ENCODE assay signal across 9 cellular contexts in genomic region chr16:3509470-3509928, GRCh38. TPM values are rescaled to one million over a fixed set of nuclear protein-coding genes. Genes with fewer than 3 reads are reported as not detected.
DNase-seq lines count a peak whose midpoint lies in the region; ATAC-seq and TF ChIP-seq lines count a peak whose summit lies in the region.
"Had no signal": no experiment of that assay in that cellular context is flagged by ENCODE, and none has a peak within 500 bp of the region (broad histone marks: within the 10 kb centered on the region; RNA-seq: fewer than 3 reads in every experiment).

No MANE protein-coding gene starts in this region.

- TF ChIP-seq CTCF in MM.1S (IDR thresholded peaks at IDR 0.05; ENCODE audit: low read length), result no peak
- no peak for TF ChIP-seq CTCF in mucosa of descending colon (IDR thresholded peaks at IDR 0.05)

- no peaks in the 10 kb centered on the region for H3K9me2 ChIP-seq in MM.1S (replicated peaks; ENCODE audit: insufficient read depth, low read length)

- H3K79me2 ChIP-seq in MM.1S (ENCODE audit: low read length), result no peaks in the 10 kb centered on the region

- H3K4me1 ChIP-seq in BLaER1 (peaks cover 25% of the 10 kb centered on the region), MM.1S (ENCODE audit: low read length) (peaks cover 31% of the 10 kb centered on the region), mucosa of descending colon (ENCODE audit: low read depth) (no peaks in the 10 kb centered on the region)

- H3K9me3 ChIP-seq in BLaER1 (no peaks in the 10 kb centered on the region), MM.1S (replicated peaks; ENCODE audit: insufficient read depth, low read length) (no peaks in the 10 kb centered on the region), mucosa of descending colon (no peaks in the 10 kb centered on the region)
- H3K9me3 ChIP-seq: ovary had no signal

- H4K20me1 ChIP-seq in BLaER1 (no peaks in the 10 kb centered on the region), MM.1S (ENCODE audit: insufficient read depth, low read length) (no peaks in the 10 kb centered on the region)

- H3K9ac ChIP-seq in BLaER1 (0 out of 2 replicates have a peak overlapping the region, but pooled peaks have one; percentile 10), MM.1S (ENCODE audit: low read length) (no peak overlapping the region)

- intact Hi-C loops in mucosa of descending colon (cut with DNase I, micrococcal nuclease), result no loop called here

- H3K36me3 ChIP-seq in BLaER1 (peaks cover 88% of the 10 kb centered on the region), MM.1S (replicated peaks; ENCODE audit: insufficient read depth, low read length) (no peaks in the 10 kb centered on the region), mucosa of descending colon (ENCODE audit: low read depth) (no peaks in the 10 kb centered on the region), H7 (replicated peaks; ENCODE audit: control insufficient read depth, insufficient read depth, low read length) (peaks cover 3% of the 10 kb centered on the region)
- H3K36me3 ChIP-seq: ovary had no signal

- H3K4me3 ChIP-seq in BLaER1 (no peak overlapping the region), MM.1S (ENCODE audit: low read length) (no peak overlapping the region), mucosa of descending colon (no peak overlapping the region), H7 (ENCODE audit: insufficient read depth, low read depth, low read length) (no peak overlapping the region)
- H3K4me3 ChIP-seq: ovary had no signal

- ATAC-seq in mucosa of descending colon, result peak; percentile 83
- no peak for ATAC-seq in GM18861 (IDR thresholded peaks at IDR 0.05; ENCODE audit: unreplicated experiment)
- no peak for ATAC-seq in HG03175 (IDR thresholded peaks at IDR 0.05; ENCODE audit: unreplicated experiment)

- H3K27ac ChIP-seq in BLaER1 (no peak overlapping the region), MM.1S (ENCODE audit: low read length) (peak overlapping the region; percentile 61; the same call in 1 of the 2 replicates)
- H3K27ac ChIP-seq: ovary had no signal

- H3F3A ChIP-seq in MM.1S (ENCODE audit: insufficient read depth, low read length), result peaks cover 27% of the 10 kb centered on the region

- H2AFZ ChIP-seq in MM.1S (ENCODE audit: low read length), result 0 out of 2 replicates have a peak overlapping the region, but pooled peaks have one; percentile 4

- H3K4me2 ChIP-seq in BLaER1 (peak overlapping the region; percentile 26; the same call in 1 of the 2 replicates), MM.1S (ENCODE audit: low read depth, low read length) (peak overlapping the region; percentile 13; the same call in 1 of the 2 replicates)

- DNase-seq in MM.1S (peak; percentile 85), activated T-helper 1 cell treated with Interleukin-2 at 50 U/mL for 16 hours (ENCODE audit: low read depth) (peak; percentile 72), mucosa of descending colon (peak; percentile 61 to 76 (median 62)), AG08395 (ENCODE audit: low spot score) (no peak), H7 (no peak)

- H3K27me3 ChIP-seq in BLaER1 (no peaks in the 10 kb centered on the region), MM.1S (replicated peaks; ENCODE audit: insufficient read depth, low read length) (no peaks in the 10 kb centered on the region), H7 (ENCODE audit: control insufficient read depth, insufficient read depth, low read length) (no peaks in the 10 kb centered on the region)
- H3K27me3 ChIP-seq: ovary had no signal

RNA-seq across cellular contexts. Expression of gene CLUAP1, which starts 8.7 kb away (rescaled TPM):
- total RNA-seq in mucosa of descending colon, result 10 to 100 TPM in 2 of 3 donors, 1 to 10 TPM in 1; 8.3 to 37.3 (median 10.8) TPM
- total RNA-seq in H7 (2014; rRNA removed; shearing (Covaris generic)), result 8.5 and 11.9 TPM in 2 replicates

RNA-seq across cellular contexts. Expression of gene C16orf90, which starts 14.2 kb away (rescaled TPM):
- total RNA-seq in mucosa of descending colon, result not detected
- not detected in 2 replicates for total RNA-seq in H7 (2014; rRNA removed; shearing (Covaris generic))
- total RNA-seq: ovary had no signal

Comparison
In these comparisons a context has a peak if more than half of its experiments do, and no peak if none do; other contexts are left out.
1. DNase-seq: peak in MM.1S (single experiment), activated T-helper 1 cell treated with Interleukin-2 at 50 U/mL for 16 hours (single experiment) and mucosa of descending colon (3 of 3); none in AG08395 (single experiment) and H7 (single experiment).